ENCODE assay signal across 1 cellular context in genomic region chr14:31927348-31927826, GRCh38.
TF ChIP-seq lines count a peak whose summit lies in the region.

No MANE protein-coding gene starts in this region.

TF ChIP-seq in IMR-90, 13 proteins besides CTCF, POLR2A, EP300 and RAD21 (continued from another document):
- TF ChIP-seq ELK1 (IDR thresholded peaks at IDR 0.05; ENCODE audit: borderline replicate concordance, low read depth, low read length): no peak
- TF ChIP-seq MXI1 (IDR thresholded peaks at IDR 0.05; ENCODE audit: borderline replicate concordance, low read depth, low read length): no peak
- peak; percentile 65 for TF ChIP-seq MAZ (IDR thresholded peaks at IDR 0.05; ENCODE audit: borderline replicate concordance, low read depth, low read length)
